Comparison of ENCODE assay signal across 1 cellular context in genomic region chr15:59952960-59953359, GRCh38.
TF ChIP-seq lines count a peak whose summit lies in the region.

No MANE protein-coding gene starts in this region.

TF ChIP-seq in WTC11, 78 proteins besides CTCF, POLR2A, EP300 and RAD21 (continued from another document):
- TF ChIP-seq, protein P1, sequence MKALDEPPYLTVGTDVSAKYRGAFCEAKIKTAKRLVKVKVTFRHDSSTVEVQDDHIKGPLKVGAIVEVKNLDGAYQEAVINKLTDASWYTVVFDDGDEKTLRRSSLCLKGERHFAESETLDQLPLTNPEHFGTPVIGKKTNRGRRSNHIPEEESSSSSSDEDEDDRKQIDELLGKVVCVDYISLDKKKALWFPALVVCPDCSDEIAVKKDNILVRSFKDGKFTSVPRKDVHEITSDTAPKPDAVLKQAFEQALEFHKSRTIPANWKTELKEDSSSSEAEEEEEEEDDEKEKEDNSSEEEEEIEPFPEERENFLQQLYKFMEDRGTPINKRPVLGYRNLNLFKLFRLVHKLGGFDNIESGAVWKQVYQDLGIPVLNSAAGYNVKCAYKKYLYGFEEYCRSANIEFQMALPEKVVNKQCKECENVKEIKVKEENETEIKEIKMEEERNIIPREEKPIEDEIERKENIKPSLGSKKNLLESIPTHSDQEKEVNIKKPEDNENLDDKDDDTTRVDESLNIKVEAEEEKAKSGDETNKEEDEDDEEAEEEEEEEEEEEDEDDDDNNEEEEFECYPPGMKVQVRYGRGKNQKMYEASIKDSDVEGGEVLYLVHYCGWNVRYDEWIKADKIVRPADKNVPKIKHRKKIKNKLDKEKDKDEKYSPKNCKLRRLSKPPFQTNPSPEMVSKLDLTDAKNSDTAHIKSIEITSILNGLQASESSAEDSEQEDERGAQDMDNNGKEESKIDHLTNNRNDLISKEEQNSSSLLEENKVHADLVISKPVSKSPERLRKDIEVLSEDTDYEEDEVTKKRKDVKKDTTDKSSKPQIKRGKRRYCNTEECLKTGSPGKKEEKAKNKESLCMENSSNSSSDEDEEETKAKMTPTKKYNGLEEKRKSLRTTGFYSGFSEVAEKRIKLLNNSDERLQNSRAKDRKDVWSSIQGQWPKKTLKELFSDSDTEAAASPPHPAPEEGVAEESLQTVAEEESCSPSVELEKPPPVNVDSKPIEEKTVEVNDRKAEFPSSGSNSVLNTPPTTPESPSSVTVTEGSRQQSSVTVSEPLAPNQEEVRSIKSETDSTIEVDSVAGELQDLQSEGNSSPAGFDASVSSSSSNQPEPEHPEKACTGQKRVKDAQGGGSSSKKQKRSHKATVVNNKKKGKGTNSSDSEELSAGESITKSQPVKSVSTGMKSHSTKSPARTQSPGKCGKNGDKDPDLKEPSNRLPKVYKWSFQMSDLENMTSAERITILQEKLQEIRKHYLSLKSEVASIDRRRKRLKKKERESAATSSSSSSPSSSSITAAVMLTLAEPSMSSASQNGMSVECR (CRISPR knock-in tag; IDR thresholded peaks at IDR 0.05; ENCODE audit: borderline replicate concordance): no peak
- TF ChIP-seq HMGA2 (CRISPR knock-in tag; IDR thresholded peaks at IDR 0.05) (no peak), TEAD1 (CRISPR knock-in tag; IDR thresholded peaks at IDR 0.05) (no peak), SMAD4 (CRISPR knock-in tag; IDR thresholded peaks at IDR 0.05) (no peak)
